18 cellular contexts compared by ENCODE assay signal in the genomic region with DNA sequence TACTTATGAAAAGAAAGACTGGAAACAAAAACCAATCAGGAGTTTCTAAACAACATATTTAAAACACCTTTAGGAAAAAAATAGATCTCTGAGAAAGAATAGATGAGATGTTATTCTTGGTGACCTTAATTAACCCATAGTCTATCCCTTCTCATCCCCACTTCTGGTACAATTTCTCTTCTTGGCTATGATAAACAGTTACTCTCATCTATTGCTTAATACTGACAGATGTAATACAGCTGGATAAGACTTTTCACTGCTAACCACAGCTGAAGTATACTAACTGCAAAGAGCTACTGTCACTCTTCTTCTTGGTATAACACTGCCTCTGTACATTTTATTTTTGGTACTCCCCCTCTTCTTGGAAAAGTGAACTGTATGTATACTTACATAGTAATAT. TPM values are rescaled to one million over a fixed set of nuclear protein-coding genes. Genes with fewer than 3 reads are reported as not detected.
DNase-seq lines count a peak whose midpoint lies in the region; ATAC-seq, FAIRE-seq and TF ChIP-seq lines count a peak whose summit lies in the region.
"Had no signal": no experiment of that assay in that cellular context is flagged by ENCODE, and none has a peak within 500 bp of the region (broad histone marks: within the 10 kb centered on the region; RNA-seq: fewer than 3 reads in every experiment).

No MANE protein-coding gene starts in this region.

- TF ChIP-seq CTCF in left ventricle myocardium inferior (IDR thresholded peaks at IDR 0.05; ENCODE audit: borderline replicate concordance): no peak
- no peak for TF ChIP-seq CTCF in K562 (IDR thresholded peaks at IDR 0.05 in 2 of 3, conservative IDR thresholded peaks at IDR 0.05 in 1 of 3; ENCODE audit: insufficient read depth in 2 of 3, low read depth in 1 of 3, low read length in 3 of 3)
- TF ChIP-seq CTCF in testis (IDR thresholded peaks at IDR 0.05): no peak

- no peaks in the 10 kb centered on the region for H3K79me2 ChIP-seq in K562 (ENCODE audit: control insufficient read depth, insufficient read depth, low read length)

- no peak overlapping the region for H3K27ac ChIP-seq in left ventricle myocardium inferior (replicated peaks)
- H3K27ac ChIP-seq in K562 (ENCODE audit: extremely low read depth, low read depth, low read length): no peak overlapping the region
- H3K27ac ChIP-seq in mesenchymal stem cell (ENCODE audit: low read length, poor library complexity, severe bottlenecking): no peak overlapping the region
- no peak overlapping the region for H3K27ac ChIP-seq in testis
- H3K27ac ChIP-seq: C4-2B had no signal

- TF ChIP-seq POLR2A in K562 (conservative IDR thresholded peaks at IDR 0.05) (no peak), testis (IDR thresholded peaks at IDR 0.05) (no peak)

- H3K4me1 Mint-ChIP-seq in activated CD8-positive, alpha-beta T cell treated with anti-CD3 and anti-CD28 coated beads, Interleukin-2, amount 10 ng/mL, durations not matched to agents 7 days and 5 days (ENCODE audit: low read depth): no peaks in the 10 kb centered on the region
- H3K4me1 Mint-ChIP-seq: CD4-positive, alpha-beta memory T cell; IgD-negative memory B cell had no signal

- no peak overlapping the region for H3K23ac ChIP-seq in mesenchymal stem cell (ENCODE audit: low read length in 2 of 2)

- FAIRE-seq in K562 (lab: Jason Lieb, UNC): no peak
- FAIRE-seq: GM19239 had no signal

- H3K4me3 ChIP-seq in left ventricle myocardium inferior (no peak overlapping the region), K562 (no peak overlapping the region), mesenchymal stem cell (ENCODE audit: insufficient read depth in 1 of 2, low read depth in 1 of 2, low read length in 2 of 2) (no peak overlapping the region), testis (no peak overlapping the region)

- H3K9me3 ChIP-seq in left ventricle myocardium inferior (replicated peaks) (no peaks in the 10 kb centered on the region), K562 (replicated peaks; ENCODE audit: control insufficient read depth, insufficient read depth, low read depth, low read length) (no peaks in the 10 kb centered on the region), mesenchymal stem cell (ENCODE audit: control insufficient read depth, low read length) (no peaks in the 10 kb centered on the region), testis (no peaks in the 10 kb centered on the region)
- H3K9me3 ChIP-seq: BE2C had no signal

- H2AFZ ChIP-seq in K562 (ENCODE audit: low read depth, low read length): no peak overlapping the region
- H2AFZ ChIP-seq in mesenchymal stem cell (ENCODE audit: low read depth, low read length): no peak overlapping the region

- H2BK12ac ChIP-seq in mesenchymal stem cell (ENCODE audit: low read length in 2 of 2): no peak overlapping the region

- DNase-seq in Right ventricle myocardium superior (no peak), left ventricle myocardium inferior (no peak), LHCN-M2 (ENCODE audit: low read depth) (peak; percentile 37), K562 (ENCODE audit: extremely low read depth in 1 of 4, low spot score in 3 of 4) (no peak), mesenchymal stem cell (peak; percentile 37), testis (no peak)
- no peak for DNase-seq in activated CD8-positive, alpha-beta T cell treated with anti-CD3 and anti-CD28 coated beads, Interleukin-2, amount 10 ng/mL, durations not matched to agents 7 days and 5 days
- DNase-seq: ACHN; BE2C; CD4-positive, alpha-beta memory T cell; DMS153; DMS79 treated with DMSO at 0.1 percent for 48 hours; GDM1 had no signal

- POLR2A ChIA-PET in K562 (lab: Yijun Ruan, JAX): interaction anchor here (0.6 kb wide), 1 partner anchor 22 kb away, joined by 4 read pairs; no protein-coding TSS in a partner anchor
- POLR2A ChIA-PET in activated CD8-positive, alpha-beta T cell treated with anti-CD3 and anti-CD28 coated beads, Interleukin-2, amount 10 ng/mL, durations not matched to agents 7 days and 5 days (lab: Charles Lee): no interaction called here

- H3K4me2 ChIP-seq in K562 (ENCODE audit: insufficient read depth, low read length): no peak overlapping the region
- no peak overlapping the region for H3K4me2 ChIP-seq in mesenchymal stem cell (ENCODE audit: low read length, poor library complexity, severe bottlenecking)

- H3K9ac ChIP-seq in K562 (ENCODE audit: insufficient read depth in 1 of 2, low read depth in 2 of 2, low read length in 2 of 2) (no peak overlapping the region), mesenchymal stem cell (ENCODE audit: low read length) (no peak overlapping the region)

- in situ Hi-C loops in K562 (cut with MboI): no loop called here

- no peaks in the 10 kb centered on the region for H3K4me1 ChIP-seq in left ventricle myocardium inferior
- H3K4me1 ChIP-seq in K562 (replicated peaks in 1 of 2; ENCODE audit: control insufficient read depth in 2 of 2, insufficient read depth in 2 of 2, low read length in 2 of 2): peaks cover 0 to 2% of the 10 kb centered on the region in 2 experiments; a peak in 1 of 5 replicates
- H3K4me1 ChIP-seq in mesenchymal stem cell (ENCODE audit: control insufficient read depth, insufficient read depth, low read depth, low read length): no peaks in the 10 kb centered on the region
- H3K4me1 ChIP-seq in testis: no peaks in the 10 kb centered on the region
- H3K4me1 ChIP-seq: BE2C had no signal

- H4K20me1 ChIP-seq in K562 (replicated peaks; ENCODE audit: control insufficient read depth, insufficient read depth, low read length): no peaks in the 10 kb centered on the region

- H3K36me3 ChIP-seq in left ventricle myocardium inferior (peaks cover 16% of the 10 kb centered on the region), K562 (ENCODE audit: control insufficient read depth, insufficient read depth, low read length) (peaks cover 12% of the 10 kb centered on the region; the same call in 1 of the 3 replicates), mesenchymal stem cell (ENCODE audit: control insufficient read depth in 1 of 2, insufficient read depth in 2 of 2, low read depth in 1 of 2, low read length in 2 of 2) (peaks cover 3 to 9% of the 10 kb centered on the region in 2 experiments), testis (ENCODE audit: low read depth, missing control alignments) (no peaks in the 10 kb centered on the region)

- no peak overlapping the region for H2BK120ac ChIP-seq in mesenchymal stem cell (ENCODE audit: low read depth, low read length)

- no peak overlapping the region for H2BK15ac ChIP-seq in mesenchymal stem cell (ENCODE audit: low read depth, poor library complexity, severe bottlenecking)

- BruUV-seq in K562 (replicated peaks; lab: Mats Ljungman, UMichigan): no TSS peak

- H2AK5ac ChIP-seq in mesenchymal stem cell (ENCODE audit: low read length, severe bottlenecking): no peak overlapping the region

- H3K4ac ChIP-seq in mesenchymal stem cell (ENCODE audit: low read depth in 1 of 2, low read length in 2 of 2): no peak overlapping the region

- intact Hi-C loops in Right ventricle myocardium superior (cut with DNase I): no loop called here
- intact Hi-C loops in left ventricle myocardium inferior (cut with micrococcal nuclease): no loop called here
- intact Hi-C loops in K562 (cut with micrococcal nuclease): no loop called here
- intact Hi-C loops in testis (cut with DNase I; ENCODE audit: low total_unique reads): no loop called here

- CTCF ChIA-PET in K562 (lab: Yijun Ruan, JAX; ENCODE audit: low intra/inter-chr PET ratio): no interaction called here
- CTCF ChIA-PET in activated CD8-positive, alpha-beta T cell treated with anti-CD3 and anti-CD28 coated beads, Interleukin-2, amount 10 ng/mL, durations not matched to agents 7 days and 5 days (lab: Charles Lee): interaction anchor here (1.1 to 2.7 kb wide), 4 partner anchors 9 to 478 kb away, joined by 4 to 18 read pairs (median 6); no protein-coding TSS in a partner anchor

- ATAC-seq in Right ventricle myocardium superior (ENCODE audit: poor library complexity) (peak; percentile 63), K562 (no peak), HG03571 (IDR thresholded peaks at IDR 0.05; ENCODE audit: unreplicated experiment) (no peak)
- ATAC-seq in activated CD8-positive, alpha-beta T cell treated with anti-CD3 and anti-CD28 coated beads, Interleukin-2, amount 10 ng/mL, durations not matched to agents 7 days and 5 days: no peak
- ATAC-seq: HCT116 had no signal

- TF ChIP-seq RAD21 in K562 (CRISPR knock-in tag; conservative IDR thresholded peaks at IDR 0.05 in 1 of 2, IDR thresholded peaks at IDR 0.05 in 1 of 2): no peak

- H3K9me3 Mint-ChIP-seq in activated CD8-positive, alpha-beta T cell treated with anti-CD3 and anti-CD28 coated beads, Interleukin-2, amount 10 ng/mL, durations not matched to agents 7 days and 5 days (ENCODE audit: insufficient read depth): no peaks in the 10 kb centered on the region
- H3K9me3 Mint-ChIP-seq: CD4-positive, alpha-beta memory T cell; IgD-negative memory B cell had no signal

- H3K27me3 ChIP-seq in left ventricle myocardium inferior (ENCODE audit: low read depth): no peaks in the 10 kb centered on the region
- no peaks in the 10 kb centered on the region for H3K27me3 ChIP-seq in K562 (ENCODE audit: control insufficient read depth in 2 of 2, insufficient read depth in 2 of 2, low read length in 2 of 2)
- no peaks in the 10 kb centered on the region for H3K27me3 ChIP-seq in mesenchymal stem cell (ENCODE audit: control insufficient read depth in 1 of 2, insufficient read depth in 1 of 2, low read length in 2 of 2)
- H3K27me3 ChIP-seq in testis: no peaks in the 10 kb centered on the region
- H3K27me3 ChIP-seq: BE2C had no signal

- no peaks in the 10 kb centered on the region for H3K9me1 ChIP-seq in K562 (ENCODE audit: control insufficient read depth, insufficient read depth, low read length)

- no peaks in the 10 kb centered on the region for H3K36me3 Mint-ChIP-seq in activated CD8-positive, alpha-beta T cell treated with anti-CD3 and anti-CD28 coated beads, Interleukin-2, amount 10 ng/mL, durations not matched to agents 7 days and 5 days (ENCODE audit: low read depth)
- H3K36me3 Mint-ChIP-seq: CD4-positive, alpha-beta memory T cell had no signal

- H3K14ac ChIP-seq in mesenchymal stem cell (ENCODE audit: low read length in 2 of 2): no peak overlapping the region

- no peak overlapping the region for H3K4me3 Mint-ChIP-seq in activated CD8-positive, alpha-beta T cell treated with anti-CD3 and anti-CD28 coated beads, Interleukin-2, amount 10 ng/mL, durations not matched to agents 7 days and 5 days
- H3K4me3 Mint-ChIP-seq: CD4-positive, alpha-beta memory T cell; IgD-negative memory B cell had no signal

- no peak overlapping the region for H4K8ac ChIP-seq in mesenchymal stem cell (ENCODE audit: low read length)

- H3K79me1 ChIP-seq in mesenchymal stem cell (replicated peaks; ENCODE audit: low read length, poor library complexity, severe bottlenecking): peaks cover 11% of the 10 kb centered on the region

- no peak overlapping the region for H4K91ac ChIP-seq in mesenchymal stem cell (ENCODE audit: low read length)

- H3K18ac ChIP-seq in mesenchymal stem cell (ENCODE audit: low read depth in 1 of 2, low read length in 2 of 2): no peak overlapping the region

- no peak overlapping the region for H3K27ac Mint-ChIP-seq in activated CD8-positive, alpha-beta T cell treated with anti-CD3 and anti-CD28 coated beads, Interleukin-2, amount 10 ng/mL, durations not matched to agents 7 days and 5 days
- H3K27ac Mint-ChIP-seq: CD4-positive, alpha-beta memory T cell; IgD-negative memory B cell had no signal

- no peaks in the 10 kb centered on the region for H3K27me3 Mint-ChIP-seq in activated CD8-positive, alpha-beta T cell treated with anti-CD3 and anti-CD28 coated beads, Interleukin-2, amount 10 ng/mL, durations not matched to agents 7 days and 5 days (ENCODE audit: low read depth)
- H3K27me3 Mint-ChIP-seq: CD4-positive, alpha-beta memory T cell; IgD-negative memory B cell had no signal

- H2BK5ac ChIP-seq in mesenchymal stem cell (ENCODE audit: low read depth, low read length, poor library complexity, severe bottlenecking): no peak overlapping the region

- no peak for TF ChIP-seq EP300 in K562 (IDR thresholded peaks at IDR 0.05; ENCODE audit: low read length)

RNA-seq across cellular contexts. Expression of a gene that starts 15.2 kb away (rescaled TPM):
- total RNA-seq in Right ventricle myocardium superior: 7.4 TPM
- total RNA-seq in left ventricle myocardium inferior: 10.6 TPM
- 35.0 and 37.5 TPM in 2 replicates for total RNA-seq in LHCN-M2 (2014; rRNA removed)
- 11.0 TPM for polyA plus RNA-seq in LHCN-M2 (2012)
- 22.5 and 64.7 TPM in 2 replicates for total RNA-seq in K562 (2011; cell fraction: chromatin; rRNA removed; ENCODE audit: low replicate concordance)
- 18.0 and 20.9 TPM in 2 replicates for total RNA-seq in K562 (2011; cell fraction: nucleolus; rRNA removed)
- total RNA-seq in K562 (2011; cell fraction: nucleoplasm; rRNA removed): 37.9 and 70.1 TPM in 2 replicates
- total RNA-seq in K562 (2014; rRNA removed): 8.5 and 9.1 TPM in 2 replicates
- total RNA-seq in K562 (2014; rRNA removed; fragmentation: Illumina TruSeq; extraction: Trizol): 27.7 and 29.4 TPM in 2 replicates
- 25.0 and 26.0 TPM in 2 replicates for total RNA-seq in K562 (2015; rRNA removed; fragmentation: Illumina TruSeq; extraction: Trizol)
- total RNA-seq in K562 (2021): 16.8 and 17.0 TPM in 2 replicates
- 29.7 and 40.7 TPM in 2 replicates for polyA plus RNA-seq in K562 (2011; rRNA removed)
- polyA plus RNA-seq in K562 (2011; cell fraction: cytosol; rRNA removed): 7.8 and 12.4 TPM in 2 replicates
- polyA plus RNA-seq in K562 (2011; cell fraction: nucleus; rRNA removed): 28.9 and 33.0 TPM in 2 replicates
- polyA plus RNA-seq in K562 (2012): 15.7 and 21.4 TPM in 2 replicates
- 20.4 and 21.2 TPM in 2 replicates for polyA plus RNA-seq in K562 (2014; fragmentation: Illumina TruSeq; extraction: Trizol)
- polyA plus RNA-seq in K562 (2014; fragmentation: Nextera tagmentation; extraction: Ambion mirVana): 10 to 100 TPM; 30.5 to 38.6 TPM
- polyA plus RNA-seq in K562 (2014; rRNA removed): 14.1 and 17.9 TPM in 2 replicates
- polyA minus RNA-seq in K562 (2011; rRNA and poly(A)+ RNA removed): 25.9 and 28.3 TPM in 2 replicates
- polyA minus RNA-seq in K562 (2011; cell fraction: cytosol; rRNA and poly(A)+ RNA removed): 6.7 and 13.1 TPM in 2 replicates
- 19.9 and 35.4 TPM in 2 replicates for polyA minus RNA-seq in K562 (2011; cell fraction: nucleus; rRNA and poly(A)+ RNA removed)
- polyA plus RNA-seq in mesenchymal stem cell (2013, experiment 1 of 2): 37.3 TPM
- 40.0 TPM for polyA plus RNA-seq in mesenchymal stem cell (2013, experiment 2 of 2)
- total RNA-seq in testis: 10 to 100 TPM; 12.8 to 16.9 TPM
- polyA plus RNA-seq in testis (ENCODE audit: insufficient read depth, low read depth, low replicate concordance): 16.1 TPM
- total RNA-seq in activated CD8-positive, alpha-beta T cell treated with anti-CD3 and anti-CD28 coated beads, Interleukin-2, amount 10 ng/mL, durations not matched to agents 7 days and 5 days: 1 to 10 TPM; 2.0 to 2.6 TPM

RNA-seq across cellular contexts. Expression of a gene that starts 16.5 kb away (rescaled TPM):
- total RNA-seq in Right ventricle myocardium superior: 4.1 TPM
- 5.7 TPM for total RNA-seq in left ventricle myocardium inferior
- total RNA-seq in LHCN-M2 (2014; rRNA removed): 35.2 and 39.6 TPM in 2 replicates
- 6.4 TPM for polyA plus RNA-seq in LHCN-M2 (2012)
- total RNA-seq in K562 (2011; cell fraction: chromatin; rRNA removed; ENCODE audit: low replicate concordance): 26.7 and 40.9 TPM in 2 replicates
- 7.3 and 9.2 TPM in 2 replicates for total RNA-seq in K562 (2011; cell fraction: nucleolus; rRNA removed)
- 23.0 and 38.4 TPM in 2 replicates for total RNA-seq in K562 (2011; cell fraction: nucleoplasm; rRNA removed)
- 7.2 and 7.4 TPM in 2 replicates for total RNA-seq in K562 (2014; rRNA removed)
- total RNA-seq in K562 (2014; rRNA removed; fragmentation: Illumina TruSeq; extraction: Trizol): 17.1 and 19.5 TPM in 2 replicates
- total RNA-seq in K562 (2015; rRNA removed; fragmentation: Illumina TruSeq; extraction: Trizol): 14.0 and 14.6 TPM in 2 replicates
- 14.0 and 15.1 TPM in 2 replicates for total RNA-seq in K562 (2021)
- polyA plus RNA-seq in K562 (2011; rRNA removed): 6.0 and 7.2 TPM in 2 replicates
- 1.7 and 3.6 TPM in 2 replicates for polyA plus RNA-seq in K562 (2011; cell fraction: cytosol; rRNA removed)
- polyA plus RNA-seq in K562 (2011; cell fraction: nucleus; rRNA removed): 8.3 and 9.2 TPM in 2 replicates
- 2.9 and 3.0 TPM in 2 replicates for polyA plus RNA-seq in K562 (2012)
- 5.5 and 5.8 TPM in 2 replicates for polyA plus RNA-seq in K562 (2014; fragmentation: Illumina TruSeq; extraction: Trizol)
- 1 to 10 TPM; 4.3 to 9.3 TPM for polyA plus RNA-seq in K562 (2014; fragmentation: Nextera tagmentation; extraction: Ambion mirVana)
- 3.5 and 3.6 TPM in 2 replicates for polyA plus RNA-seq in K562 (2014; rRNA removed)
- polyA minus RNA-seq in K562 (2011; rRNA and poly(A)+ RNA removed): 13.4 and 14.2 TPM in 2 replicates
- polyA minus RNA-seq in K562 (2011; cell fraction: cytosol; rRNA and poly(A)+ RNA removed): 9.3 and 12.6 TPM in 2 replicates
- polyA minus RNA-seq in K562 (2011; cell fraction: nucleus; rRNA and poly(A)+ RNA removed): 6.5 and 9.0 TPM in 2 replicates
- 23.2 TPM for polyA plus RNA-seq in mesenchymal stem cell (2013, experiment 1 of 2)
- polyA plus RNA-seq in mesenchymal stem cell (2013, experiment 2 of 2): 23.4 TPM
- 10 to 100 TPM; 14.1 to 14.7 TPM for total RNA-seq in testis
- 7.1 TPM for polyA plus RNA-seq in testis (ENCODE audit: insufficient read depth, low read depth, low replicate concordance)
- 10 to 100 TPM; 28.8 to 30.0 TPM for total RNA-seq in activated CD8-positive, alpha-beta T cell treated with anti-CD3 and anti-CD28 coated beads, Interleukin-2, amount 10 ng/mL, durations not matched to agents 7 days and 5 days

Comparison
In these comparisons a context has a peak if more than half of its experiments do, and no peak if none do; other contexts are left out.
1. DNase-seq: peak in LHCN-M2 (single experiment) and mesenchymal stem cell (single experiment); none in Right ventricle myocardium superior (single experiment), left ventricle myocardium inferior (single experiment), K562 (0 of 4), testis (single experiment) and activated CD8-positive, alpha-beta T cell treated with anti-CD3 and anti-CD28 coated beads, Interleukin-2, amount 10 ng/mL, durations not matched to agents 7 days and 5 days (single experiment).